In the genomic region with DNA sequence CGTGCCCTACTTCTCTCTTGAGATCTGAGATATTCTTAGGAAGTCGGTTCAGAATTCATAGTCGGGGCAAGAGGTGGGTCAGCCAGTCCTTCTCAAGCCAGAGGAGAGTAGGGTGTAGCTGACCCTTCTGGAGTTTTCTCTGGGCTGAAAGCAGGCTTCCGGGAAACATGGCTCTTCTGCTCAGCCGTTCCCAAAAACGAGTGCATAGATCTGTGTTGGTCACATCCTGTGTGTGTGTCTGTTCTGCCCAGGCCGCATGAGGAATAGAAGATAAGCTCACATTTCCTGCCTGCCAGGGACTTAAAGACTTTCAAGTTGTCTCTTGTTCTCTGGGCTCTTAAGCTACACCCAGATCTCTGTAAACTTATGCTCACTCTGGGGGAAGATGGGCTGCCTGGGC, we compare ENCODE assay signal across 1 cellular context.
A peak's percentile ranks its signal among the peaks of the same experiment; 100 is the strongest.
TF ChIP-seq lines count a peak whose summit lies in the region.

No MANE protein-coding gene starts in this region.

TF ChIP-seq in K562, 482 proteins besides CTCF, POLR2A, EP300 and RAD21 (continued from another document):
- TF ChIP-seq, protein P1, sequence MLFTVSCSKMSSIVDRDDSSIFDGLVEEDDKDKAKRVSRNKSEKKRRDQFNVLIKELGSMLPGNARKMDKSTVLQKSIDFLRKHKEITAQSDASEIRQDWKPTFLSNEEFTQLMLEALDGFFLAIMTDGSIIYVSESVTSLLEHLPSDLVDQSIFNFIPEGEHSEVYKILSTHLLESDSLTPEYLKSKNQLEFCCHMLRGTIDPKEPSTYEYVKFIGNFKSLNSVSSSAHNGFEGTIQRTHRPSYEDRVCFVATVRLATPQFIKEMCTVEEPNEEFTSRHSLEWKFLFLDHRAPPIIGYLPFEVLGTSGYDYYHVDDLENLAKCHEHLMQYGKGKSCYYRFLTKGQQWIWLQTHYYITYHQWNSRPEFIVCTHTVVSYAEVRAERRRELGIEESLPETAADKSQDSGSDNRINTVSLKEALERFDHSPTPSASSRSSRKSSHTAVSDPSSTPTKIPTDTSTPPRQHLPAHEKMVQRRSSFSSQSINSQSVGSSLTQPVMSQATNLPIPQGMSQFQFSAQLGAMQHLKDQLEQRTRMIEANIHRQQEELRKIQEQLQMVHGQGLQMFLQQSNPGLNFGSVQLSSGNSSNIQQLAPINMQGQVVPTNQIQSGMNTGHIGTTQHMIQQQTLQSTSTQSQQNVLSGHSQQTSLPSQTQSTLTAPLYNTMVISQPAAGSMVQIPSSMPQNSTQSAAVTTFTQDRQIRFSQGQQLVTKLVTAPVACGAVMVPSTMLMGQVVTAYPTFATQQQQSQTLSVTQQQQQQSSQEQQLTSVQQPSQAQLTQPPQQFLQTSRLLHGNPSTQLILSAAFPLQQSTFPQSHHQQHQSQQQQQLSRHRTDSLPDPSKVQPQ (CRISPR knock-in tag; IDR thresholded peaks at IDR 0.05; ENCODE audit: borderline replicate concordance) = no peak
- TF ChIP-seq FIP1L1 (IDR thresholded peaks at IDR 0.05; ENCODE audit: low read depth, low read length, poor library complexity, severe bottlenecking) = no peak
- TF ChIP-seq, protein P2, sequence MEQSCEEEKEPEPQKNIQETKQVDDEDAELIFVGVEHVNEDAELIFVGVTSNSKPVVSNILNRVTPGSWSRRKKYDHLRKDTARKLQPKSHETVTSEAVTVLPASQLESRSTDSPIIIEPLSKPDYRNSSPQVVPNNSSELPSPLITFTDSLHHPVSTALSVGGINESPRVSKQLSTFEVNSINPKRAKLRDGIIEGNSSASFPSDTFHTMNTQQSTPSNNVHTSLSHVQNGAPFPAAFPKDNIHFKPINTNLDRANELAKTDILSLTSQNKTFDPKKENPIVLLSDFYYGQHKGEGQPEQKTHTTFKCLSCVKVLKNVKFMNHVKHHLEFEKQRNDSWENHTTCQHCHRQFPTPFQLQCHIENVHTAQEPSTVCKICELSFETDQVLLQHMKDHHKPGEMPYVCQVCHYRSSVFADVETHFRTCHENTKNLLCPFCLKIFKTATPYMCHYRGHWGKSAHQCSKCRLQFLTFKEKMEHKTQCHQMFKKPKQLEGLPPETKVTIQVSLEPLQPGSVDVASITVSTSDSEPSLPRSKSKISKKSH (CRISPR knock-in tag; IDR thresholded peaks at IDR 0.05) = no peak
- TF ChIP-seq ZFP36 (IDR thresholded peaks at IDR 0.05; ENCODE audit: low read depth, low read length, partially characterized antibody) = no peak
- TF ChIP-seq, protein P3, sequence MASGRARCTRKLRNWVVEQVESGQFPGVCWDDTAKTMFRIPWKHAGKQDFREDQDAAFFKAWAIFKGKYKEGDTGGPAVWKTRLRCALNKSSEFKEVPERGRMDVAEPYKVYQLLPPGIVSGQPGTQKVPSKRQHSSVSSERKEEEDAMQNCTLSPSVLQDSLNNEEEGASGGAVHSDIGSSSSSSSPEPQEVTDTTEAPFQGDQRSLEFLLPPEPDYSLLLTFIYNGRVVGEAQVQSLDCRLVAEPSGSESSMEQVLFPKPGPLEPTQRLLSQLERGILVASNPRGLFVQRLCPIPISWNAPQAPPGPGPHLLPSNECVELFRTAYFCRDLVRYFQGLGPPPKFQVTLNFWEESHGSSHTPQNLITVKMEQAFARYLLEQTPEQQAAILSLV (tag; IDR thresholded peaks at IDR 0.05) = no peak
- TF ChIP-seq, protein P4, sequence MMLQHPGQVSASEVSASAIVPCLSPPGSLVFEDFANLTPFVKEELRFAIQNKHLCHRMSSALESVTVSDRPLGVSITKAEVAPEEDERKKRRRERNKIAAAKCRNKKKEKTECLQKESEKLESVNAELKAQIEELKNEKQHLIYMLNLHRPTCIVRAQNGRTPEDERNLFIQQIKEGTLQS (IDR thresholded peaks at IDR 0.05) = no peak
- TF ChIP-seq, protein P4 (CRISPR knock-in tag; conservative IDR thresholded peaks at IDR 0.05) = no peak
- TF ChIP-seq ZNF586 (CRISPR knock-in tag; conservative IDR thresholded peaks at IDR 0.05) = no peak
- no peak for TF ChIP-seq CREM (IDR thresholded peaks at IDR 0.05; ENCODE audit: low read depth)
- TF ChIP-seq ELF2 (CRISPR knock-in tag; IDR thresholded peaks at IDR 0.05) = no peak
- no peak for TF ChIP-seq SMAD3 (CRISPR knock-in tag; conservative IDR thresholded peaks at IDR 0.05)
- TF ChIP-seq WHSC1 (IDR thresholded peaks at IDR 0.05; ENCODE audit: low read length) = no peak
- no peak for TF ChIP-seq ZNF561 (CRISPR knock-in tag; conservative IDR thresholded peaks at IDR 0.05)
- TF ChIP-seq ZNF384 (IDR thresholded peaks at IDR 0.05; ENCODE audit: low read depth, low read length) = no peak
- TF ChIP-seq C11orf30 (IDR thresholded peaks at IDR 0.05; ENCODE audit: low read depth) = no peak
- TF ChIP-seq ZNF143 (CRISPR knock-in tag; IDR thresholded peaks at IDR 0.05) = no peak
- TF ChIP-seq, protein P5, sequence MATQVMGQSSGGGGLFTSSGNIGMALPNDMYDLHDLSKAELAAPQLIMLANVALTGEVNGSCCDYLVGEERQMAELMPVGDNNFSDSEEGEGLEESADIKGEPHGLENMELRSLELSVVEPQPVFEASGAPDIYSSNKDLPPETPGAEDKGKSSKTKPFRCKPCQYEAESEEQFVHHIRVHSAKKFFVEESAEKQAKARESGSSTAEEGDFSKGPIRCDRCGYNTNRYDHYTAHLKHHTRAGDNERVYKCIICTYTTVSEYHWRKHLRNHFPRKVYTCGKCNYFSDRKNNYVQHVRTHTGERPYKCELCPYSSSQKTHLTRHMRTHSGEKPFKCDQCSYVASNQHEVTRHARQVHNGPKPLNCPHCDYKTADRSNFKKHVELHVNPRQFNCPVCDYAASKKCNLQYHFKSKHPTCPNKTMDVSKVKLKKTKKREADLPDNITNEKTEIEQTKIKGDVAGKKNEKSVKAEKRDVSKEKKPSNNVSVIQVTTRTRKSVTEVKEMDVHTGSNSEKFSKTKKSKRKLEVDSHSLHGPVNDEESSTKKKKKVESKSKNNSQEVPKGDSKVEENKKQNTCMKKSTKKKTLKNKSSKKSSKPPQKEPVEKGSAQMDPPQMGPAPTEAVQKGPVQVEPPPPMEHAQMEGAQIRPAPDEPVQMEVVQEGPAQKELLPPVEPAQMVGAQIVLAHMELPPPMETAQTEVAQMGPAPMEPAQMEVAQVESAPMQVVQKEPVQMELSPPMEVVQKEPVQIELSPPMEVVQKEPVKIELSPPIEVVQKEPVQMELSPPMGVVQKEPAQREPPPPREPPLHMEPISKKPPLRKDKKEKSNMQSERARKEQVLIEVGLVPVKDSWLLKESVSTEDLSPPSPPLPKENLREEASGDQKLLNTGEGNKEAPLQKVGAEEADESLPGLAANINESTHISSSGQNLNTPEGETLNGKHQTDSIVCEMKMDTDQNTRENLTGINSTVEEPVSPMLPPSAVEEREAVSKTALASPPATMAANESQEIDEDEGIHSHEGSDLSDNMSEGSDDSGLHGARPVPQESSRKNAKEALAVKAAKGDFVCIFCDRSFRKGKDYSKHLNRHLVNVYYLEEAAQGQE (CRISPR knock-in tag; IDR thresholded peaks at IDR 0.05; ENCODE audit: low read depth) = no peak
- TF ChIP-seq NFATC3 (IDR thresholded peaks at IDR 0.05) = no peak
- TF ChIP-seq MCM2 (IDR thresholded peaks at IDR 0.05; ENCODE audit: low read depth) = no peak
- no peak for TF ChIP-seq RCOR1 (IDR thresholded peaks at IDR 0.05; ENCODE audit: borderline replicate concordance in 1 of 2, low read depth in 2 of 2, low read length in 2 of 2)
- TF ChIP-seq ETV1 (tag; conservative IDR thresholded peaks at IDR 0.05; ENCODE audit: low read depth) = 0 out of 2 replicates have a peak, but pooled peaks have one; percentile 20
- peak; percentile 34; the same call in 1 of the 2 replicates for TF ChIP-seq ZKSCAN8 (CRISPR knock-in tag; IDR thresholded peaks at IDR 0.05)
TF ChIP-seq in K562: peak in this region for 4.
